Comparison of ENCODE assay signal across 8 cellular contexts in the genomic region with DNA sequence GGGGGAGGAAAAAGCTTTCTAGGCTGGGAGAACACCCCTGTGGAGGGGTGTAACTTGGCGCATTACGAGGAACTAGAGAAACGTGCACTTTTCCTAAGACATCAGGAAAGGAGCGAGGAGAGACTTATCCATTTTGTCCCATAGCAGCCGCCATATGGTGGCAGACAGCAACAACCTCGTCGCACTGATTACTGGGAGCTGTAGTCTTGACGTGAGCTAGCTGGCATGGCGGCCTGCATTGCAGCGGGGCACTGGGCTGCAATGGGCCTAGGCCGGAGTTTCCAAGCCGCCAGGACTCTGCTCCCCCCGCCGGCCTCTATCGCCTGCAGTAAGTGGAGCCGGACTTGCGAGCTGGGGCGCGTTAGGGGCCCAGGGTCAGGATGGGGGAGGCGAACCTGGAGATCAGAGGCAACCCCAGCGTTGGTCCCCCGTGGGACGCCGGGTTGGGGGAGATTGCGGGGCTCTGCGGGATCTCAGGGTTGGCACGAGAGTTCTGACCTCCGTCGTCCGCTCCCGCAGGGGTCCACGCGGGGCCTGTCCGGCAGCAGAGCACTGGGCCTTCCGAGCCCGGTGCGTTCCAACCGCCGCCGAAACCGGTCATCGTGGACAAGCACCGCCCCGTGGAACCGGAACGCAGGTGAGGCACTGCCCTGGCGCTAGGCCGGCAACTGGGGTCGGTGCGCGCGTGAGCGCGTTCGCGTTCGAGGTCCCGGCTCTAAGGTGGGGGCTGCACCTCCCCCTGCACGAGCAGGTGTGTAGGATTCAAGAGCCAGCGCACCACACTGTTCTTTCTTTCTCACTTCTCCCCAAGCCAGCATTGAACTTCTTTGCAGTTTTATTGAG. TPM values are rescaled to one million over a fixed set of nuclear protein-coding genes. Genes with fewer than 3 reads are reported as not detected.
A peak's percentile ranks its signal among the peaks of the same experiment; 100 is the strongest.
DNase-seq lines count a peak whose midpoint lies in the region; ATAC-seq lines count a peak whose summit lies in the region.

A gene (plus strand): TSS at position 201 of the 843 bp plus-strand sequence. CDS start 25 bp downstream, at position 226.

- CTCF ChIA-PET in activated CD4-positive, alpha-beta T cell treated with anti-CD3 and anti-CD28 coated beads, Interleukin-2, amount 10 ng/mL, durations not matched to agents 7 days and 5 days (lab: Charles Lee) = interaction anchor here (2.6 kb wide), 2 partner anchors 10 to 64 kb away, joined by 11 to 14 read pairs; a partner anchor contains a TSS

- DNase-seq in C1 segment of cervical spinal cord (lab: John Stamatoyannopoulos, UW) (peak; percentile 25 to 88 (median 82)), NCI-H526 treated with DMSO at 0.1 percent for 48 hours (lab: John Stamatoyannopoulos, UW) (peak; percentile 78), dedifferentiated amniotic fluid mesenchymal stem cell (ENCODE audit: extremely low spot score) (peak; percentile 88), left lobe of liver (ENCODE audit: low spot score) (peak; percentile 91)
- peak; percentile 86 for DNase-seq in activated CD4-positive, alpha-beta T cell treated with anti-CD3 and anti-CD28 coated beads, Interleukin-2, amount 10 ng/mL, durations not matched to agents 7 days and 5 days
- peak; percentile 73 to 79 for DNase-seq in stimulated activated CD4-positive, alpha-beta T cell treated with anti-CD3 and anti-CD28 coated beads, Interleukin-2, amount 100 ng/mL, for 24 hours

- H3K36me3 Mint-ChIP-seq in activated CD4-positive, alpha-beta T cell treated with anti-CD3 and anti-CD28 coated beads, Interleukin-2, amount 10 ng/mL, durations not matched to agents 7 days and 5 days (ENCODE audit: low read depth) = peaks cover 26% of the 10 kb centered on the region

- ATAC-seq in GM19328 (IDR thresholded peaks at IDR 0.05; ENCODE audit: unreplicated experiment) (peak; percentile 93), HG03469 (IDR thresholded peaks at IDR 0.05; ENCODE audit: unreplicated experiment) (peak; percentile 93), left lobe of liver (peak; percentile 98)

- H3K27me3 Mint-ChIP-seq in activated CD4-positive, alpha-beta T cell treated with anti-CD3 and anti-CD28 coated beads, Interleukin-2, amount 10 ng/mL, durations not matched to agents 7 days and 5 days = no peaks in the 10 kb centered on the region

- H3K27ac Mint-ChIP-seq in activated CD4-positive, alpha-beta T cell treated with anti-CD3 and anti-CD28 coated beads, Interleukin-2, amount 10 ng/mL, durations not matched to agents 7 days and 5 days = peak within 1 kb of the TSS; percentile 95

- H3K9me3 Mint-ChIP-seq in activated CD4-positive, alpha-beta T cell treated with anti-CD3 and anti-CD28 coated beads, Interleukin-2, amount 10 ng/mL, durations not matched to agents 7 days and 5 days = no peaks in the 10 kb centered on the region

- POLR2A ChIA-PET in activated CD4-positive, alpha-beta T cell treated with anti-CD3 and anti-CD28 coated beads, Interleukin-2, amount 10 ng/mL, durations not matched to agents 7 days and 5 days (lab: Charles Lee) = interaction anchor here (0.7 kb wide), 1 partner anchor 809 kb away, joined by 3 read pairs; no protein-coding TSS in a partner anchor

- H3K4me3 Mint-ChIP-seq in activated CD4-positive, alpha-beta T cell treated with anti-CD3 and anti-CD28 coated beads, Interleukin-2, amount 10 ng/mL, durations not matched to agents 7 days and 5 days = peak within 1 kb of the TSS; percentile 94

- H3K4me1 Mint-ChIP-seq in activated CD4-positive, alpha-beta T cell treated with anti-CD3 and anti-CD28 coated beads, Interleukin-2, amount 10 ng/mL, durations not matched to agents 7 days and 5 days = peaks cover 33% of the 10 kb centered on the region

RNA-seq across cellular contexts. Expression of the gene that starts here (rescaled TPM):
- total RNA-seq in activated CD4-positive, alpha-beta T cell treated with anti-CD3 and anti-CD28 coated beads, Interleukin-2, amount 10 ng/mL, durations not matched to agents 7 days and 5 days = 10 to 100 TPM; 33.9 to 38.3 TPM
- 45.2 TPM for total RNA-seq in left lobe of liver

Comparison
In these comparisons a context has a peak if more than half of its experiments do, and no peak if none do; other contexts are left out.
1. Peak in every context shown above with its lines: DNase-seq and ATAC-seq.